8 cellular contexts compared by ENCODE assay signal in the genomic region with DNA sequence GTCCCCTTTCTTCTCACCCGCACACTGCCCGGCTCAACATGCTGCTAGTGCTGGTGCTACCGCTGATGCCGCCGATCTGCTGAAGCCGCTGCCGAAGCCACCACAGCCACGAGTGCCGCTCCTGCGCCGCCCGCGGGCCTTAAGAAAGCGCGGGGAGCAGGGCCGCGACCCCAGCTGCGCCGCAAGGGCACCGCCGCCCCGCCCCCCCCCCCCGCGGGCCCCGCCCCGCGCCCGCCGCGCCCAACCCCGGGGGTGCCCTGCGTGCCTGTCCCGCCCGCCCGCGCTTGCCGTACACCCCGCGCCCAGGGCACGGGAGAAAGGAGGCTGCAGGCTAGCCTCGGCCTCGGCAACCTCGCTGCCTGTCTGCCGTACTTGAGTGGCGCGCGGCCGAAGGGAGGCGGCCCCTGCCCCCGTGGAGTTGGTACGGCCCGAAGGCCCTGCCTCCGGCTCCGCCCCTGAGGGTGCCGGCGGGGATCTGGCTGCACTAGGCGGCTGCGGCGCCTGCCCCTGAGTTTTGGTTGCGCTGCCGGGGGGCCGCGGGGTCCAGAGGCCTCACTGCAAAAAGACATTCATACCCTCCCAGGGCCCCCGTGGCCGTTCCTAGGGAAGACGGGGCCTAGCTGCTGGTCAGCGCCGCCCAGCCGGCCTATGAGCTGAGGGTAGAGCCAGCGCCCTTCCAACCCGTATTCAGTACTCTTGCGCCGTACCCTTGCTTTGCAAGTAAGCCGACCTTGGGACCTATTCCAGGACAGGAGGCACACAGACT. TPM values are rescaled to one million over a fixed set of nuclear protein-coding genes. Genes with fewer than 3 reads are reported as not detected.
DNase-seq lines count a peak whose midpoint lies in the region; FAIRE-seq and TF ChIP-seq lines count a peak whose summit lies in the region.

A gene (minus strand): TSS at position 114 of the 766 bp plus-strand sequence. CDS start 74 bp downstream, at position 40.

- H3K9ac ChIP-seq in ES-I3 (ENCODE audit: low read depth, low read length) (peak within 1 kb of the TSS; percentile 80), Loucy (ENCODE audit: low read depth, low read length, poor library complexity, severe bottlenecking) (peak within 1 kb of the TSS; percentile 77), stomach smooth muscle (ENCODE audit: low read length in 2 of 2) (peak within 1 kb of the TSS; percentile 83 to 89)

- peak within 1 kb of the TSS; percentile 94 for H2AFZ ChIP-seq in Loucy (ENCODE audit: low read length)

- FAIRE-seq in H54 (lab: Jason Lieb, UNC), result no peak

- peak; percentile 97 for TF ChIP-seq POLR2A in H54 (IDR thresholded peaks at IDR 0.05; ENCODE audit: low read depth, low read length)

- peak within 1 kb of the TSS; percentile 95 for H3K4me3 Mint-ChIP-seq in neural crest cell

- TF ChIP-seq CTCF in Loucy (conservative IDR thresholded peaks at IDR 0.05; ENCODE audit: low read length), result no peak
- no peak for TF ChIP-seq CTCF in foreskin fibroblast (IDR thresholded peaks at IDR 0.05; ENCODE audit: low read depth, low read length)
- TF ChIP-seq CTCF in neural crest cell (conservative IDR thresholded peaks at IDR 0.05), result no peak

- H3K36me3 ChIP-seq in ES-I3 (ENCODE audit: insufficient read depth, low read length) (no peaks in the 10 kb centered on the region), Loucy (ENCODE audit: insufficient read depth, low read length) (no peaks in the 10 kb centered on the region), stomach smooth muscle (ENCODE audit: control insufficient read depth in 2 of 2, insufficient read depth in 2 of 2, low read length in 2 of 2) (peaks cover 0 to 5% of the 10 kb centered on the region in 2 donors)

- H3K4me3 ChIP-seq in Loucy (ENCODE audit: low read length, poor library complexity, severe bottlenecking) (peak within 1 kb of the TSS; percentile 76), foreskin fibroblast (ENCODE audit: low read depth in 1 of 2, low read length in 2 of 2) (peak within 1 kb of the TSS; percentile 60 to 86), stomach smooth muscle (ENCODE audit: low read length in 2 of 2) (peak within 1 kb of the TSS; percentile 92)

- peak within 1 kb of the TSS; percentile 97 for H3K27ac Mint-ChIP-seq in neural crest cell (ENCODE audit: unreplicated experiment)

- H3K4me1 ChIP-seq in ES-I3 (ENCODE audit: insufficient read depth, low read length), result no peaks in the 10 kb centered on the region
- peaks cover 33% of the 10 kb centered on the region for H3K4me1 ChIP-seq in Loucy (ENCODE audit: insufficient read depth, low read length, poor library complexity, severe bottlenecking)
- H3K4me1 ChIP-seq in stomach smooth muscle (ENCODE audit: control insufficient read depth, insufficient read depth, low read length), result peaks cover 29% of the 10 kb centered on the region

- H4K20me1 ChIP-seq in Loucy (ENCODE audit: insufficient read depth, low read length, poor library complexity, severe bottlenecking), result peaks cover 12% of the 10 kb centered on the region

- H3K9me3 ChIP-seq in ES-I3 (ENCODE audit: control insufficient read depth, insufficient read depth, low read length) (no peaks in the 10 kb centered on the region), Loucy (ENCODE audit: insufficient read depth, low read depth, low read length) (no peaks in the 10 kb centered on the region), stomach smooth muscle (ENCODE audit: control insufficient read depth in 2 of 2, low read length in 2 of 2) (no peaks in the 10 kb centered on the region)

- H3K27me3 ChIP-seq in Loucy (ENCODE audit: insufficient read depth, low read length, poor library complexity, severe bottlenecking), result no peaks in the 10 kb centered on the region
- H3K27me3 ChIP-seq in stomach smooth muscle (ENCODE audit: control insufficient read depth in 1 of 2, insufficient read depth in 2 of 2, low read length in 2 of 2), result no peaks in the 10 kb centered on the region

- no peak for DNase-seq in H54 (ENCODE audit: insufficient read length, low spot score)
- DNase-seq in SHP77 treated with DMSO at 0.1 percent for 48 hours (lab: John Stamatoyannopoulos, UW), result peak; percentile 74
- peak; percentile 81 for DNase-seq in activated gamma-delta T cell (lab: John Stamatoyannopoulos, UW)
- DNase-seq in foreskin fibroblast, result peak; percentile 80 to 93
- peak; percentile 80 for DNase-seq in neural crest cell (ENCODE audit: low read depth, low spot score)

- H3K27ac ChIP-seq in stomach smooth muscle (ENCODE audit: low read length), result peak within 1 kb of the TSS; percentile 91

- peaks cover 5% of the 10 kb centered on the region for H3K36me3 Mint-ChIP-seq in neural crest cell (ENCODE audit: low read depth)

- peak within 1 kb of the TSS; percentile 99 for H3K4me2 ChIP-seq in Loucy (ENCODE audit: low read depth, low read length, poor library complexity, severe bottlenecking)

- no peaks in the 10 kb centered on the region for H3K9me3 Mint-ChIP-seq in neural crest cell

- H3K27me3 Mint-ChIP-seq in neural crest cell (ENCODE audit: low read depth), result no peaks in the 10 kb centered on the region

- H3K9me2 ChIP-seq in Loucy (replicated peaks; ENCODE audit: low read depth, low read length), result no peaks in the 10 kb centered on the region

- peaks cover 46% of the 10 kb centered on the region for H3K79me2 ChIP-seq in Loucy (ENCODE audit: insufficient read depth, low read length)

- peaks cover 29% of the 10 kb centered on the region for H3K4me1 Mint-ChIP-seq in neural crest cell

- H3F3A ChIP-seq in Loucy (ENCODE audit: low read depth), result no peaks in the 10 kb centered on the region

RNA-seq across cellular contexts. Expression of the gene that starts here (rescaled TPM):
- 91.9 and 96.7 TPM in 2 replicates for total RNA-seq in neural crest cell
